ENCODE assay signal across 15 cellular contexts in the genomic region with DNA sequence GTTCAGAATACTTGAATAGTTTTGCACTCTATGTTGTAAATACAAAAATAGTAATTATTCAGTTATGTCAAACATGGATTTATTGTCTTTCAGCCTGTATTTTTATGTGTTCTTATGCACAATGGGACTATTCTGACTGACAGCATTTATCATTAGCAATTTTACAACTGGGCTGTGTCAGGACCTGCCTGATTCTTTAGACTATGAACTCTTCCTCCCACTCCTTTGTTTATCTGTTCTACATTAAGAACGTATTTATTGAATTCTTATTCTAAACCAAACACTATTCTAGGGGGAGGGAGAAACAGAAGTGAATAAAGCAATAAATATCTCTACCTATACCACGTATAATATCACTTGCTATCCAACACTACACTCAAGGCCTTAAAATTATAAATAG.
DNase-seq lines count a peak whose midpoint lies in the region; ATAC-seq and TF ChIP-seq lines count a peak whose summit lies in the region.
"Had no signal": no experiment of that assay in that cellular context is flagged by ENCODE, and none has a peak within 500 bp of the region (broad histone marks: within the 10 kb centered on the region; RNA-seq: fewer than 3 reads in every experiment).

No MANE protein-coding gene starts in this region.

- H3K9me3 ChIP-seq in hepatocyte (ENCODE audit: low read depth): no peaks in the 10 kb centered on the region
- H3K9me3 ChIP-seq: BLaER1 treated with 17β-estradiol and CSF1 and Interleukin-3, amounts not matched to agents 10 nM and 100 nM had no signal

- H2AFZ ChIP-seq in hepatocyte: no peak overlapping the region
- H2AFZ ChIP-seq: GM23338 had no signal

- TF ChIP-seq CTCF in hepatocyte (IDR thresholded peaks at IDR 0.05; ENCODE audit: poor library complexity): no peak

- ATAC-seq in HG02885 (IDR thresholded peaks at IDR 0.05; ENCODE audit: poor library complexity, unreplicated experiment): no peak
- ATAC-seq: CD8-positive, alpha-beta T cell; GM23338; HepG2 had no signal

- peak overlapping the region; percentile 32 for H3K27ac ChIP-seq in hepatocyte
- H3K27ac ChIP-seq: BLaER1 treated with 17β-estradiol and CSF1 and Interleukin-3, amounts not matched to agents 10 nM and 100 nM had no signal

- H4K20me1 ChIP-seq in hepatocyte (ENCODE audit: insufficient read depth, poor library complexity, severe bottlenecking): no peaks in the 10 kb centered on the region
- H4K20me1 ChIP-seq: BLaER1 treated with 17β-estradiol and CSF1 and Interleukin-3, amounts not matched to agents 10 nM and 100 nM had no signal

- no peaks in the 10 kb centered on the region for H3K27me3 ChIP-seq in hepatocyte
- H3K27me3 ChIP-seq: BLaER1 treated with 17β-estradiol and CSF1 and Interleukin-3, amounts not matched to agents 10 nM and 100 nM had no signal

- no peaks in the 10 kb centered on the region for H3K79me2 ChIP-seq in hepatocyte

- 35% methylated on average over 2 of the region's 2 CpGs for WGBS in hepatocyte (ENCODE audit: low lambda C conversion rate, missing lambda C conversion rate)

- peaks cover 4% of the 10 kb centered on the region for H3K4me1 ChIP-seq in hepatocyte (ENCODE audit: insufficient read depth)
- H3K4me1 ChIP-seq: BLaER1 treated with 17β-estradiol and CSF1 and Interleukin-3, amounts not matched to agents 10 nM and 100 nM had no signal

- H3K36me3 ChIP-seq in hepatocyte (replicated peaks; ENCODE audit: insufficient read depth, low read depth): no peaks in the 10 kb centered on the region
- H3K36me3 ChIP-seq: BLaER1 treated with 17β-estradiol and CSF1 and Interleukin-3, amounts not matched to agents 10 nM and 100 nM had no signal

- peak overlapping the region; percentile 14 for H3K4me2 ChIP-seq in hepatocyte
- H3K4me2 ChIP-seq: BLaER1 treated with 17β-estradiol and CSF1 and Interleukin-3, amounts not matched to agents 10 nM and 100 nM; GM23338 had no signal

- no peaks in the 10 kb centered on the region for H3K9me2 ChIP-seq in hepatocyte (replicated peaks; ENCODE audit: insufficient read depth)

- H3K4me3 ChIP-seq in hepatocyte: no peak overlapping the region
- H3K4me3 ChIP-seq: BLaER1 treated with 17β-estradiol and CSF1 and Interleukin-3, amounts not matched to agents 10 nM and 100 nM; GM23338 had no signal

- DNase-seq in NCI-H748 (lab: John Stamatoyannopoulos, UW; ENCODE audit: unreplicated experiment) (peak; percentile 6), NCI-H748 treated with DMSO at 0.1 percent for 48 hours (lab: John Stamatoyannopoulos, UW) (no peak), NCI-H526 (lab: John Stamatoyannopoulos, UW) (peak; percentile 40 to 55), hepatocyte (ENCODE audit: low spot score) (no peak), NCI-H524 treated with DMSO at 0.1 percent for 48 hours (lab: John Stamatoyannopoulos, UW) (no peak)
- DNase-seq: Calu3; CD8-positive, alpha-beta T cell; DMS79 treated with DMSO at 0.1 percent for 48 hours; GF-D8; HCEC 1CT; HFFc6 had no signal

Comparison
In these comparisons a context has a peak if more than half of its experiments do, and no peak if none do; other contexts are left out.
1. DNase-seq: peak in NCI-H748 (single experiment) and NCI-H526 (2 of 2); none in NCI-H748 treated with DMSO at 0.1 percent for 48 hours (single experiment), hepatocyte (single experiment) and NCI-H524 treated with DMSO at 0.1 percent for 48 hours (single experiment).